In genomic region chr2:26582890-26583289, GRCh38 we compare ENCODE assay signal across 23 cellular contexts. TPM values are rescaled to one million over a fixed set of nuclear protein-coding genes. Genes with fewer than 3 reads are reported as not detected.
"Had no signal": no experiment of that assay in that cellular context is flagged by ENCODE, and none has a peak within 500 bp of the region (broad histone marks: within the 10 kb centered on the region; RNA-seq: fewer than 3 reads in every experiment).

No MANE protein-coding gene starts in this region.

- H3K9me3 Mint-ChIP-seq: activated T-cell treated with anti-CD3 and anti-CD28 coated beads, Interleukin-2, amount 50 U/mL, for 72 hours; brain; dendritic cell treated with granulocyte-macrophage colony-stimulating factor and Interleukin-4, amounts not matched to agents 40 ng/mL and 50 ng/mL, for 4 days; natural killer cell treated with Interleukin-12 subunit alpha and Interleukin-12 subunit beta and Interleukin-15 and Interleukin-18, amount 100 ng/mL, for 72 hours; stimulated activated naive B cell treated with anti-CD40 and anti-IgM and Interleukin-4, amounts not matched to agents 10 μg/mL and 1 μg/mL and 100 μg/mL, for 72 hours had no signal

- H3K27ac Mint-ChIP-seq: activated T-cell treated with anti-CD3 and anti-CD28 coated beads, Interleukin-2, amount 50 U/mL, for 72 hours; brain; dendritic cell treated with granulocyte-macrophage colony-stimulating factor and Interleukin-4, amounts not matched to agents 40 ng/mL and 50 ng/mL, for 4 days; natural killer cell treated with Interleukin-12 subunit alpha and Interleukin-12 subunit beta and Interleukin-15 and Interleukin-18, amount 100 ng/mL, for 72 hours; stimulated activated naive B cell treated with anti-CD40 and anti-IgM and Interleukin-4, amounts not matched to agents 10 μg/mL and 1 μg/mL and 100 μg/mL, for 72 hours had no signal

- H3K4me1 Mint-ChIP-seq: brain; stimulated activated naive B cell treated with anti-CD40 and anti-IgM and Interleukin-4, amounts not matched to agents 10 μg/mL and 1 μg/mL and 100 μg/mL, for 72 hours had no signal

- DNase-seq: activated gamma-delta T cell; activated naive CD4-positive, alpha-beta T cell treated with anti-CD3 and anti-CD28 coated beads, Interleukin-2, amount 50 U/mL, for 16 hours; activated T-cell treated with anti-CD3 and anti-CD28 coated beads, Interleukin-2, amount 50 U/mL, for 72 hours; anterior cingulate cortex; caudate nucleus; effector CD8-positive, alpha-beta T cell; foreskin keratinocyte; hippocampal formation; right cardiac atrium; small intestine; stimulated activated CD4-positive, alpha-beta T cell treated with anti-CD3 and anti-CD28 coated beads, Interleukin-2, amount 100 ng/mL, for 48 hours; stimulated activated CD8-positive, alpha-beta memory T cell treated with anti-CD3 and anti-CD28 coated beads, Interleukin-4, amount 100 ng/mL, for 48 hours; stimulated activated naive B cell treated with anti-CD40 and anti-IgM and Interleukin-4, amounts not matched to agents 10 μg/mL and 1 μg/mL and 100 μg/mL, for 72 hours; transverse colon had no signal

- H3K4me3 Mint-ChIP-seq: activated T-cell treated with anti-CD3 and anti-CD28 coated beads, Interleukin-2, amount 50 U/mL, for 72 hours; brain; dendritic cell treated with granulocyte-macrophage colony-stimulating factor and Interleukin-4, amounts not matched to agents 40 ng/mL and 50 ng/mL, for 4 days; natural killer cell treated with Interleukin-12 subunit alpha and Interleukin-12 subunit beta and Interleukin-15 and Interleukin-18, amount 100 ng/mL, for 72 hours; stimulated activated naive B cell treated with anti-CD40 and anti-IgM and Interleukin-4, amounts not matched to agents 10 μg/mL and 1 μg/mL and 100 μg/mL, for 72 hours had no signal

- H3K36me3 Mint-ChIP-seq: brain; natural killer cell treated with Interleukin-12 subunit alpha and Interleukin-12 subunit beta and Interleukin-15 and Interleukin-18, amount 100 ng/mL, for 72 hours; stimulated activated naive B cell treated with anti-CD40 and anti-IgM and Interleukin-4, amounts not matched to agents 10 μg/mL and 1 μg/mL and 100 μg/mL, for 72 hours had no signal

RNA-seq across cellular contexts. Expression of gene CIB4, which starts 58.3 kb away (rescaled TPM):
- total RNA-seq: activated CD8-positive, alpha-beta memory T cell treated with anti-CD3 and anti-CD28 coated beads for 36 hours; activated T-cell treated with anti-CD3 and anti-CD28 coated beads, Interleukin-2, amount 50 U/mL, for 72 hours; foreskin keratinocyte; liver; natural killer cell treated with Interleukin-12 subunit alpha and Interleukin-12 subunit beta and Interleukin-15 and Interleukin-18, amount 100 ng/mL, for 72 hours; pulmonary artery endothelial cell; right cardiac atrium; SK-MEL-5; T-helper 2 cell treated with Interferon-gamma antibody and Interleukin-4, amounts not matched to agents 100 ng/mL and 5 ng/mL, for 36 hours; temporal lobe; transverse colon had no signal
